In the genomic region with DNA sequence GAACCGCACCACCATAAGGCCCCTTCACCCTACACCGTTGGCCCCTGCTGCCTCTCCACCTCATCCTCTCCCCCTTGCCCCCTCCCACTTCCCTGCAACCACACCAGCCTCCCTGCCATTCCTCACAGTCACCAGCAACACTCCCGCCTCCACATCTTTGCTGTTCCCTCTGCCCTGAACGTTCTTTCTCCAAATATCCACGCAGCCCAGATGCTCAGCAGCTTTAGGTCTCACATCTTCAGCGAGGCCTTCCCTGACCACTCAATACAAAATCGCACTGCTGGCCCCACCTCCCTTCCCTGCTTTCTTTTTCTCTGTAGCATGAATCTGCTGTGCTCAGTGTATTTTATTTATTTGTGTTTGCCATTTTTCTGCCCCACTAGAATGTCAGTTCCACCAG, we compare ENCODE assay signal across 12 cellular contexts.
"Had no signal": no experiment of that assay in that cellular context is flagged by ENCODE, and none has a peak within 500 bp of the region (broad histone marks: within the 10 kb centered on the region; RNA-seq: fewer than 3 reads in every experiment).

No MANE protein-coding gene starts in this region.

- H3K27me3 Mint-ChIP-seq: activated naive CD8-positive, alpha-beta T cell had no signal

- H3K9me3 ChIP-seq: heart left ventricle, left lung, tibial artery had no signal

- H3K27me3 ChIP-seq: brain microvascular endothelial cell, dorsolateral prefrontal cortex, heart left ventricle, left lung had no signal

- H3K27ac ChIP-seq: brain microvascular endothelial cell, heart left ventricle, left lung, parathyroid adenoma, tibial artery had no signal

- ATAC-seq: heart left ventricle, left lung had no signal

- H3K4me3 ChIP-seq: dorsolateral prefrontal cortex, heart left ventricle, left lung, tibial artery had no signal

- H3K9ac ChIP-seq: parathyroid adenoma had no signal

- H2AFZ ChIP-seq: parathyroid adenoma had no signal

- H3K4me1 ChIP-seq: parathyroid adenoma, tibial artery had no signal

- H3K36me3 ChIP-seq: brain microvascular endothelial cell had no signal

- H3K9me3 Mint-ChIP-seq: neural crest cell had no signal

- DNase-seq: activated CD4-positive, CD25-positive, alpha-beta regulatory T cell treated with anti-CD3 and anti-CD28 coated beads, Interleukin-2, amount 50 U/mL, for 72 hours; brain microvascular endothelial cell; cerebellar nuclear complex; foreskin melanocyte; heart left ventricle; retina; tibial artery had no signal

- H3K4me3 Mint-ChIP-seq: activated naive CD8-positive, alpha-beta T cell had no signal

- H3K27ac Mint-ChIP-seq: activated naive CD8-positive, alpha-beta T cell had no signal
